ENCODE assay signal across 17 cellular contexts in genomic region chr17:78777886-78778285, GRCh38. TPM values are rescaled to one million over a fixed set of nuclear protein-coding genes. Genes with fewer than 3 reads are reported as not detected.
DNase-seq lines count a peak whose midpoint lies in the region; ATAC-seq and TF ChIP-seq lines count a peak whose summit lies in the region.
"Had no signal": no experiment of that assay in that cellular context is flagged by ENCODE, and none has a peak within 500 bp of the region (broad histone marks: within the 10 kb centered on the region; RNA-seq: fewer than 3 reads in every experiment).

No MANE protein-coding gene starts in this region.

- H3K4me3 Mint-ChIP-seq in activated naive CD8-positive, alpha-beta T cell treated with anti-CD3 and anti-CD28 coated beads, Interleukin-2, amount 50 U/mL, for 24 hours: peak overlapping the region; percentile 36
- peak overlapping the region; percentile 69 for H3K4me3 Mint-ChIP-seq in stimulated activated memory B cell treated with anti-CD40 and anti-IgM and Interleukin-4, amounts not matched to agents 10 μg/mL and 1 μg/mL and 100 μg/mL, for 72 hours

- intact Hi-C loops in breast epithelium (cut with DNase I; ENCODE audit: low total_unique reads): no loop called here

- no peaks in the 10 kb centered on the region for H3K9me3 Mint-ChIP-seq in activated naive CD8-positive, alpha-beta T cell treated with anti-CD3 and anti-CD28 coated beads, Interleukin-2, amount 50 U/mL, for 24 hours
- H3K9me3 Mint-ChIP-seq in stimulated activated memory B cell treated with anti-CD40 and anti-IgM and Interleukin-4, amounts not matched to agents 10 μg/mL and 1 μg/mL and 100 μg/mL, for 72 hours: no peaks in the 10 kb centered on the region

- peak overlapping the region; percentile 98 for H3K27ac Mint-ChIP-seq in activated naive CD8-positive, alpha-beta T cell treated with anti-CD3 and anti-CD28 coated beads, Interleukin-2, amount 50 U/mL, for 24 hours
- peak overlapping the region; percentile 89 for H3K27ac Mint-ChIP-seq in stimulated activated memory B cell treated with anti-CD40 and anti-IgM and Interleukin-4, amounts not matched to agents 10 μg/mL and 1 μg/mL and 100 μg/mL, for 72 hours

- H3K27me3 Mint-ChIP-seq in activated naive CD8-positive, alpha-beta T cell treated with anti-CD3 and anti-CD28 coated beads, Interleukin-2, amount 50 U/mL, for 24 hours: no peaks in the 10 kb centered on the region
- H3K27me3 Mint-ChIP-seq in stimulated activated memory B cell treated with anti-CD40 and anti-IgM and Interleukin-4, amounts not matched to agents 10 μg/mL and 1 μg/mL and 100 μg/mL, for 72 hours: no peaks in the 10 kb centered on the region

- no peak for TF ChIP-seq CTCF in Peyer's patch (IDR thresholded peaks at IDR 0.05)
- no peak for TF ChIP-seq CTCF in breast epithelium (IDR thresholded peaks at IDR 0.05)

- peak overlapping the region in 3 of 4 donors; percentile 52 to 100 (median 98) for H3K27ac ChIP-seq in Peyer's patch
- no peak overlapping the region for H3K27ac ChIP-seq in breast epithelium
- H3K27ac ChIP-seq: C4-2B had no signal

- H3K4me1 Mint-ChIP-seq in activated naive CD8-positive, alpha-beta T cell treated with anti-CD3 and anti-CD28 coated beads, Interleukin-2, amount 50 U/mL, for 24 hours: peaks cover 70% of the 10 kb centered on the region
- H3K4me1 Mint-ChIP-seq in stimulated activated memory B cell treated with anti-CD40 and anti-IgM and Interleukin-4, amounts not matched to agents 10 μg/mL and 1 μg/mL and 100 μg/mL, for 72 hours: peaks cover 55% of the 10 kb centered on the region

- no peak for TF ChIP-seq POLR2A in Peyer's patch (IDR thresholded peaks at IDR 0.05)
- no peak for TF ChIP-seq POLR2A in breast epithelium (IDR thresholded peaks at IDR 0.05)

- H3K27me3 ChIP-seq in Peyer's patch (no peaks in the 10 kb centered on the region), breast epithelium (no peaks in the 10 kb centered on the region)
- H3K27me3 ChIP-seq: gastrocnemius medialis had no signal

- H3K36me3 Mint-ChIP-seq in activated naive CD8-positive, alpha-beta T cell treated with anti-CD3 and anti-CD28 coated beads, Interleukin-2, amount 50 U/mL, for 24 hours (ENCODE audit: low read depth): peaks cover 3% of the 10 kb centered on the region
- H3K36me3 Mint-ChIP-seq in stimulated activated memory B cell treated with anti-CD40 and anti-IgM and Interleukin-4, amounts not matched to agents 10 μg/mL and 1 μg/mL and 100 μg/mL, for 72 hours: peaks cover 13% of the 10 kb centered on the region

- no peaks in the 10 kb centered on the region for H3K9me3 ChIP-seq in Peyer's patch
- H3K9me3 ChIP-seq in breast epithelium: no peaks in the 10 kb centered on the region
- H3K9me3 ChIP-seq: gastrocnemius medialis had no signal

- peak overlapping the region; percentile 13; the same call in 1 of the 2 replicates for H3K4me3 ChIP-seq in GM08714 (ENCODE audit: low read length)
- H3K4me3 ChIP-seq in Peyer's patch: no peak overlapping the region
- H3K4me3 ChIP-seq in breast epithelium: no peak overlapping the region
- H3K4me3 ChIP-seq: gastrocnemius medialis had no signal

- H3K4me1 ChIP-seq in Peyer's patch: peaks cover 0 to 24% (median 10%) of the 10 kb centered on the region in 4 donors
- H3K4me1 ChIP-seq in breast epithelium: no peaks in the 10 kb centered on the region

- DNase-seq in Peyer's patch (peak in 1 of 3 donors; percentile 1), breast epithelium (ENCODE audit: low spot score in 2 of 2) (no peak), iPS-NIHi11 (ENCODE audit: low spot score) (no peak)
- no peak for DNase-seq in activated naive CD8-positive, alpha-beta T cell treated with anti-CD3 and anti-CD28 coated beads, Interleukin-2, amount 50 U/mL, for 24 hours
- DNase-seq: gastrocnemius medialis; HCEC 1CT; IMR-90; mesendoderm; NCI-H1105; occipital lobe; SHP77; stimulated activated CD4-positive, alpha-beta T cell treated with anti-CD3 and anti-CD28 coated beads, Interleukin-4, amount 100 ng/mL, for 4 hours; T1000 had no signal

- no peaks in the 10 kb centered on the region for H3K36me3 ChIP-seq in Peyer's patch
- H3K36me3 ChIP-seq in breast epithelium: no peaks in the 10 kb centered on the region
- H3K36me3 ChIP-seq: gastrocnemius medialis had no signal

- peak; percentile 6 for ATAC-seq in activated naive CD8-positive, alpha-beta T cell treated with anti-CD3 and anti-CD28 coated beads, Interleukin-2, amount 50 U/mL, for 24 hours
- ATAC-seq in stimulated activated memory B cell treated with anti-CD40 and anti-IgM and Interleukin-4, amounts not matched to agents 10 μg/mL and 1 μg/mL and 100 μg/mL, for 72 hours: no peak
- no peak for ATAC-seq in HG02763 (IDR thresholded peaks at IDR 0.05; ENCODE audit: unreplicated experiment)
- ATAC-seq: gastrocnemius medialis had no signal

RNA-seq across cellular contexts. Expression of gene CYTH1, which starts 4.2 kb away (rescaled TPM):
- total RNA-seq in Peyer's patch: 100 to 1,000 TPM in 2 of 4 donors, 10 to 100 TPM in 2; 88.3 to 262 (median 109) TPM
- 10 to 100 TPM; 49.5 to 64.8 (median 50.7) TPM for total RNA-seq in breast epithelium

Comparison
In these comparisons a context has a peak if more than half of its experiments do, and no peak if none do; other contexts are left out.
1. H3K27ac ChIP-seq: peak in Peyer's patch (3 of 4); none in breast epithelium (0 of 2).